In genomic region chr2:173075781-173076556, GRCh38 we compare ENCODE assay signal across 8 cellular contexts. TPM values are rescaled to one million over a fixed set of nuclear protein-coding genes. Genes with fewer than 3 reads are reported as not detected.
DNase-seq lines count a peak whose midpoint lies in the region; ATAC-seq and TF ChIP-seq lines count a peak whose summit lies in the region.

MAP3K20 (plus strand) TSS chr2:173075846; CDS start chr2:173091032, 15,186 bp downstream.

- DNase-seq in A172 (ENCODE audit: low spot score) = peak; percentile 42
- peak; percentile 27 for DNase-seq in NCI-H2107 treated with DMSO at 0.1 percent for 48 hours (lab: John Stamatoyannopoulos, UW; ENCODE audit: unreplicated experiment)
- DNase-seq in choroid plexus epithelial cell (ENCODE audit: low read depth) = peak; percentile 82
- peak; percentile 9 for DNase-seq in stimulated activated CD4-positive, alpha-beta T cell treated with anti-CD3 and anti-CD28 coated beads, Interleukin-2, amount 100 ng/mL, for 4 hours (ENCODE audit: low read depth)

- H3K27ac ChIP-seq in layer of hippocampus (ENCODE audit: low read depth, low read length) = peak within 1 kb of the TSS; percentile 62

- H3K4me3 ChIP-seq in choroid plexus epithelial cell (ENCODE audit: low read depth, low read length) = peak within 1 kb of the TSS; percentile 76

- H3K27me3 ChIP-seq in layer of hippocampus (ENCODE audit: control insufficient read depth, insufficient read depth, low read length) = no peaks in the 10 kb centered on the region

- ATAC-seq in GM18502 (IDR thresholded peaks at IDR 0.05; ENCODE audit: poor library complexity, unreplicated experiment) (peak; percentile 64), HG02885 (IDR thresholded peaks at IDR 0.05; ENCODE audit: poor library complexity, unreplicated experiment) (peak; percentile 71)
- peak; percentile 59 to 69 for ATAC-seq in activated CD4-positive, CD25-positive, alpha-beta regulatory T cell treated with anti-CD3 and anti-CD28 coated beads, Interleukin-2, amount 50 U/mL, for 24 hours

- peak; percentile 60 for TF ChIP-seq CTCF in choroid plexus epithelial cell (conservative IDR thresholded peaks at IDR 0.05; ENCODE audit: low read depth, low read length)

RNA-seq across cellular contexts. Expression of gene MAP3K20, which starts in this region (rescaled TPM):
- total RNA-seq in A172 (2014; rRNA removed; shearing (Covaris generic)) = 43.2 and 51.4 TPM in 2 replicates

Comparison
In these comparisons a context has a peak if more than half of its experiments do, and no peak if none do; other contexts are left out.
1. Peak in every context shown above with its lines: DNase-seq, ATAC-seq, H3K4me3 ChIP-seq and H3K27ac ChIP-seq.
2. DNase-seq: peak in every context shown above with its lines; median percentile 82 in choroid plexus epithelial cell; 42 in A172; 27 in NCI-H2107 treated with DMSO at 0.1 percent for 48 hours; 9 in stimulated activated CD4-positive, alpha-beta T cell treated with anti-CD3 and anti-CD28 coated beads, Interleukin-2, amount 100 ng/mL, for 4 hours.